In the genomic region with DNA sequence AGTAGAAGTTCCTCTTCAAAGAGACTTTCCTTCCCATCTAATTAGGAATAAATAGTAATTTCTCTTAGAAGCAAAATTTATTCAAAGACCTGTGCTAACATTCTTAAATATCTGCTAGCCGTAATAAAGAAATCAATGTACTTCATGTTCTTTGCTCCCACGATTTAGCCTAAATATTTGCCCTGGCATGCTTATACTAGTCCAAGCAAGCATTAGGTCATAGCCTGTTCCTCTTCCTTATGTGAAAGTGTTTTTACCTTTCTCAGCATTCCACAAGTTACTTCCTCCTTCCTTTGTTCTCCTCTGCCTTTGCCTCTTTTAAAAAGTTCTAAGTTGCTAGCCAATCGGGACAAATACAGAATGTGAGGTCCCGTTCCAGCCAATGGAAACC, we compare ENCODE assay signal across 17 cellular contexts. TPM values are rescaled to one million over a fixed set of nuclear protein-coding genes. Genes with fewer than 3 reads are reported as not detected.
"Had no signal": no experiment of that assay in that cellular context is flagged by ENCODE, and none has a peak within 500 bp of the region (broad histone marks: within the 10 kb centered on the region; RNA-seq: fewer than 3 reads in every experiment).

No MANE protein-coding gene starts in this region.

RNA-seq across cellular contexts. Expression of gene PPP1R2C, which starts 55.6 kb away (rescaled TPM):
- total RNA-seq: cardiac muscle cell; chondrocyte; colonic mucosa; endodermal cell; gastroesophageal sphincter; heart left ventricle; left lobe of liver; liver; lung; mucosa of gallbladder; naive thymus-derived CD4-positive, alpha-beta T cell; osteocyte; right atrium auricular region; sciatic nerve; smooth muscle cell; upper lobe of right lung; uterus had no signal
- polyA plus RNA-seq: cardiac muscle cell; heart left ventricle; liver; lung; naive thymus-derived CD4-positive, alpha-beta T cell; smooth muscle cell had no signal
